In genomic region chr19:41439441-41440222, GRCh38 we compare ENCODE assay signal across 1 cellular context.
A peak's percentile ranks its signal among the peaks of the same experiment; 100 is the strongest.
TF ChIP-seq lines count a peak whose summit lies in the region.

DMAC2 (minus strand) TSS chr19:41439912; CDS start chr19:41439899, 13 bp downstream.

TF ChIP-seq in HepG2, 621 proteins besides CTCF, POLR2A, EP300 and RAD21 (continued from another document and continues in another):
- TF ChIP-seq ZNF770 (CRISPR knock-in tag; IDR thresholded peaks at IDR 0.05) (peak; percentile 62), PAX8 (CRISPR knock-in tag; IDR thresholded peaks at IDR 0.05; ENCODE audit: borderline replicate concordance) (no peak), ZNF570 (CRISPR knock-in tag; IDR thresholded peaks at IDR 0.05; ENCODE audit: borderline replicate concordance) (no peak), EED (CRISPR knock-in tag; IDR thresholded peaks at IDR 0.05) (no peak), ZNF383 (CRISPR knock-in tag; IDR thresholded peaks at IDR 0.05; ENCODE audit: borderline replicate concordance) (no peak), ADNP (CRISPR knock-in tag; IDR thresholded peaks at IDR 0.05) (peak; percentile 97), ZBTB49 (CRISPR knock-in tag; IDR thresholded peaks at IDR 0.05; ENCODE audit: borderline replicate concordance) (no peak), HMGA1 (CRISPR knock-in tag; conservative IDR thresholded peaks at IDR 0.05) (no peak), ZBTB38 (CRISPR knock-in tag; IDR thresholded peaks at IDR 0.05) (peak; percentile 40; the same call in 1 of the 2 replicates), SMAD9 (CRISPR knock-in tag; IDR thresholded peaks at IDR 0.05) (no peak), CHCHD3 (CRISPR knock-in tag; IDR thresholded peaks at IDR 0.05) (0 out of 2 replicates have a peak, but pooled peaks have one; percentile 63), ZNF788 (CRISPR knock-in tag; IDR thresholded peaks at IDR 0.05; ENCODE audit: borderline replicate concordance) (peak; percentile 30; the same call in 1 of the 2 replicates), RERE (CRISPR knock-in tag; IDR thresholded peaks at IDR 0.05; ENCODE audit: low read depth) (no peak), HOXD1 (CRISPR knock-in tag; IDR thresholded peaks at IDR 0.05) (no peak), ZNF235 (CRISPR knock-in tag; IDR thresholded peaks at IDR 0.05; ENCODE audit: borderline replicate concordance) (no peak), ZNF263 (CRISPR knock-in tag; IDR thresholded peaks at IDR 0.05) (peak; percentile 26; the same call in 1 of the 2 replicates), DNMT1 (CRISPR knock-in tag; IDR thresholded peaks at IDR 0.05) (no peak), RCOR2 (CRISPR knock-in tag; IDR thresholded peaks at IDR 0.05) (peak; percentile 53), BCL6 (CRISPR knock-in tag; IDR thresholded peaks at IDR 0.05) (0 out of 2 replicates have a peak, but pooled peaks have one; percentile 7), ZNF781 (CRISPR knock-in tag; IDR thresholded peaks at IDR 0.05; ENCODE audit: borderline replicate concordance, not compliant biosample characterization) (no peak), ZFP62 (CRISPR knock-in tag; IDR thresholded peaks at IDR 0.05) (no peak), TERF1 (CRISPR knock-in tag; IDR thresholded peaks at IDR 0.05) (no peak), XRCC5 (optimal IDR thresholded peaks at IDR 0.05; ENCODE audit: low read length) (peak; percentile 18), SMARCE1 (IDR thresholded peaks at IDR 0.05; ENCODE audit: borderline replicate concordance) (no peak)
- TF ChIP-seq, protein P1, sequence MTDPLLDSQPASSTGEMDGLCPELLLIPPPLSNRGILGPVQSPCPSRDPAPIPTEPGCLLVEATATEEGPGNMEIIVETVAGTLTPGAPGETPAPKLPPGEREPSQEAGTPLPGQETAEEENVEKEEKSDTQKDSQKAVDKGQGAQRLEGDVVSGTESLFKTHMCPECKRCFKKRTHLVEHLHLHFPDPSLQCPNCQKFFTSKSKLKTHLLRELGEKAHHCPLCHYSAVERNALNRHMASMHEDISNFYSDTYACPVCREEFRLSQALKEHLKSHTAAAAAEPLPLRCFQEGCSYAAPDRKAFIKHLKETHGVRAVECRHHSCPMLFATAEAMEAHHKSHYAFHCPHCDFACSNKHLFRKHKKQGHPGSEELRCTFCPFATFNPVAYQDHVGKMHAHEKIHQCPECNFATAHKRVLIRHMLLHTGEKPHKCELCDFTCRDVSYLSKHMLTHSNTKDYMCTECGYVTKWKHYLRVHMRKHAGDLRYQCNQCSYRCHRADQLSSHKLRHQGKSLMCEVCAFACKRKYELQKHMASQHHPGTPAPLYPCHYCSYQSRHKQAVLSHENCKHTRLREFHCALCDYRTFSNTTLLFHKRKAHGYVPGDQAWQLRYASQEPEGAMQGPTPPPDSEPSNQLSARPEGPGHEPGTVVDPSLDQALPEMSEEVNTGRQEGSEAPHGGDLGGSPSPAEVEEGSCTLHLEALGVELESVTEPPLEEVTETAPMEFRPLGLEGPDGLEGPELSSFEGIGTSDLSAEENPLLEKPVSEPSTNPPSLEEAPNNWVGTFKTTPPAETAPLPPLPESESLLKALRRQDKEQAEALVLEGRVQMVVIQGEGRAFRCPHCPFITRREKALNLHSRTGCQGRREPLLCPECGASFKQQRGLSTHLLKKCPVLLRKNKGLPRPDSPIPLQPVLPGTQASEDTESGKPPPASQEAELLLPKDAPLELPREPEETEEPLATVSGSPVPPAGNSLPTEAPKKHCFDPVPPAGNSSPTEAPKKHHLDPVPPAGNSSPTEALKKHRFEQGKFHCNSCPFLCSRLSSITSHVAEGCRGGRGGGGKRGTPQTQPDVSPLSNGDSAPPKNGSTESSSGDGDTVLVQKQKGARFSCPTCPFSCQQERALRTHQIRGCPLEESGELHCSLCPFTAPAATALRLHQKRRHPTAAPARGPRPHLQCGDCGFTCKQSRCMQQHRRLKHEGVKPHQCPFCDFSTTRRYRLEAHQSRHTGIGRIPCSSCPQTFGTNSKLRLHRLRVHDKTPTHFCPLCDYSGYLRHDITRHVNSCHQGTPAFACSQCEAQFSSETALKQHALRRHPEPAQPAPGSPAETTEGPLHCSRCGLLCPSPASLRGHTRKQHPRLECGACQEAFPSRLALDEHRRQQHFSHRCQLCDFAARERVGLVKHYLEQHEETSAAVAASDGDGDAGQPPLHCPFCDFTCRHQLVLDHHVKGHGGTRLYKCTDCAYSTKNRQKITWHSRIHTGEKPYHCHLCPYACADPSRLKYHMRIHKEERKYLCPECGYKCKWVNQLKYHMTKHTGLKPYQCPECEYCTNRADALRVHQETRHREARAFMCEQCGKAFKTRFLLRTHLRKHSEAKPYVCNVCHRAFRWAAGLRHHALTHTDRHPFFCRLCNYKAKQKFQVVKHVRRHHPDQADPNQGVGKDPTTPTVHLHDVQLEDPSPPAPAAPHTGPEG (CRISPR knock-in tag; IDR thresholded peaks at IDR 0.05) = no peak
- TF ChIP-seq, protein P2, sequence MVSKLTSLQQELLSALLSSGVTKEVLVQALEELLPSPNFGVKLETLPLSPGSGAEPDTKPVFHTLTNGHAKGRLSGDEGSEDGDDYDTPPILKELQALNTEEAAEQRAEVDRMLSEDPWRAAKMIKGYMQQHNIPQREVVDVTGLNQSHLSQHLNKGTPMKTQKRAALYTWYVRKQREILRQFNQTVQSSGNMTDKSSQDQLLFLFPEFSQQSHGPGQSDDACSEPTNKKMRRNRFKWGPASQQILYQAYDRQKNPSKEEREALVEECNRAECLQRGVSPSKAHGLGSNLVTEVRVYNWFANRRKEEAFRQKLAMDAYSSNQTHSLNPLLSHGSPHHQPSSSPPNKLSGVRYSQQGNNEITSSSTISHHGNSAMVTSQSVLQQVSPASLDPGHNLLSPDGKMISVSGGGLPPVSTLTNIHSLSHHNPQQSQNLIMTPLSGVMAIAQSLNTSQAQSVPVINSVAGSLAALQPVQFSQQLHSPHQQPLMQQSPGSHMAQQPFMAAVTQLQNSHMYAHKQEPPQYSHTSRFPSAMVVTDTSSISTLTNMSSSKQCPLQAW (CRISPR knock-in tag; IDR thresholded peaks at IDR 0.05) = peak; percentile 74
- TF ChIP-seq, protein P3, sequence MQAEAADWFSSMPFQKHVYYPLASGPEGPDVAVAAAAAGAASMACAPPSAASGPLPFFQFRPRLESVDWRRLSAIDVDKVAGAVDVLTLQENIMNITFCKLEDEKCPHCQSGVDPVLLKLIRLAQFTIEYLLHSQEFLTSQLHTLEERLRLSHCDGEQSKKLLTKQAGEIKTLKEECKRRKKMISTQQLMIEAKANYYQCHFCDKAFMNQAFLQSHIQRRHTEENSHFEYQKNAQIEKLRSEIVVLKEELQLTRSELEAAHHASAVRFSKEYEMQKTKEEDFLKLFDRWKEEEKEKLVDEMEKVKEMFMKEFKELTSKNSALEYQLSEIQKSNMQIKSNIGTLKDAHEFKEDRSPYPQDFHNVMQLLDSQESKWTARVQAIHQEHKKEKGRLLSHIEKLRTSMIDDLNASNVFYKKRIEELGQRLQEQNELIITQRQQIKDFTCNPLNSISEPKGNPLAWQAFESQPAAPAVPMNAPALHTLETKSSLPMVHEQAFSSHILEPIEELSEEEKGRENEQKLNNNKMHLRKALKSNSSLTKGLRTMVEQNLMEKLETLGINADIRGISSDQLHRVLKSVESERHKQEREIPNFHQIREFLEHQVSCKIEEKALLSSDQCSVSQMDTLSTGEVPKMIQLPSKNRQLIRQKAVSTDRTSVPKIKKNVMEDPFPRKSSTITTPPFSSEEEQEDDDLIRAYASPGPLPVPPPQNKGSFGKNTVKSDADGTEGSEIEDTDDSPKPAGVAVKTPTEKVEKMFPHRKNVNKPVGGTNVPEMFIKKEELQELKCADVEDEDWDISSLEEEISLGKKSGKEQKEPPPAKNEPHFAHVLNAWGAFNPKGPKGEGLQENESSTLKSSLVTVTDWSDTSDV (CRISPR knock-in tag; IDR thresholded peaks at IDR 0.05) = no peak
